ENCODE assay signal across 8 cellular contexts in genomic region chr17:18039535-18040286, GRCh38. TPM values are rescaled to one million over a fixed set of nuclear protein-coding genes. Genes with fewer than 3 reads are reported as not detected.
DNase-seq lines count a peak whose midpoint lies in the region; ATAC-seq, FAIRE-seq and TF ChIP-seq lines count a peak whose summit lies in the region.

No MANE protein-coding gene starts in this region.

- H3K27me3 ChIP-seq in A673 (replicated peaks; ENCODE audit: insufficient read depth, low read depth, low read length, poor library complexity): no peaks in the 10 kb centered on the region
- no peaks in the 10 kb centered on the region for H3K27me3 ChIP-seq in duodenal mucosa (ENCODE audit: control insufficient read depth in 1 of 2, insufficient read depth in 2 of 2, low read length in 2 of 2)
- no peaks in the 10 kb centered on the region for H3K27me3 ChIP-seq in tibial nerve

- intact Hi-C loops in A673 (cut with micrococcal nuclease; ENCODE audit: unreplicated experiment): loop anchor here (5.0 to 10.0 kb wide), 2 partner anchors 545 to 682 kb away; partner anchors contain the start of gene RASD1

- H3K4me1 ChIP-seq in A673 (ENCODE audit: insufficient read depth, low read length, poor library complexity, severe bottlenecking) (no peaks in the 10 kb centered on the region), duodenal mucosa (ENCODE audit: control insufficient read depth in 1 of 2, insufficient read depth in 2 of 2, low read length in 2 of 2) (peaks cover 22 to 26% of the 10 kb centered on the region in 2 donors), tibial nerve (peaks cover 0 to 43% (median 25%) of the 10 kb centered on the region in 4 donors)

- peak overlapping the region; percentile 80 for H3K27ac ChIP-seq in A673 (ENCODE audit: low read depth, low read length, poor library complexity, severe bottlenecking)
- peak overlapping the region; percentile 54 for H3K27ac ChIP-seq in duodenal mucosa (ENCODE audit: low read depth, low read length)
- peak overlapping the region; percentile 63 to 87 (median 82) for H3K27ac ChIP-seq in tibial nerve

- TF ChIP-seq CTCF in A673 (conservative IDR thresholded peaks at IDR 0.05; ENCODE audit: low read depth, low read length): no peak
- no peak for TF ChIP-seq CTCF in mesothelial cell of epicardium (IDR thresholded peaks at IDR 0.05; ENCODE audit: unreplicated experiment)
- TF ChIP-seq CTCF in tibial nerve (IDR thresholded peaks at IDR 0.05): no peak

- H3K9ac ChIP-seq in duodenal mucosa (ENCODE audit: low read depth in 1 of 2, low read length in 2 of 2): peak overlapping the region; percentile 68 to 70

- POLR2A ChIA-PET in A673 (lab: Charles Lee; ENCODE audit: low non-redundant PET): no interaction called here

- no peak for TF ChIP-seq EP300 in tibial nerve (IDR thresholded peaks at IDR 0.05)

- 0% methylated on average over 19 to 22 of the region's 81 CpGs for WGBS in tibial nerve, 2 donors

- no peaks in the 10 kb centered on the region for H3K9me3 Mint-ChIP-seq in mesothelial cell of epicardium

- no TSS peak for BruUV-seq in A673 (replicated peaks; lab: Mats Ljungman, UMichigan)

- H3K4me3 ChIP-seq in A673 (ENCODE audit: low read depth, low read length, poor library complexity, severe bottlenecking): peak overlapping the region; percentile 80
- H3K4me3 ChIP-seq in duodenal mucosa (ENCODE audit: low read depth in 1 of 2, low read length in 2 of 2): peak overlapping the region; percentile 95
- peak overlapping the region; percentile 82 to 94 (median 86) for H3K4me3 ChIP-seq in tibial nerve

- no peaks in the 10 kb centered on the region for H3K36me3 Mint-ChIP-seq in mesothelial cell of epicardium

- peak overlapping the region; percentile 93 for H3K4me3 Mint-ChIP-seq in mesothelial cell of epicardium

- no peak for FAIRE-seq in GM12891 (lab: Jason Lieb, UNC)

- peaks cover 45% of the 10 kb centered on the region for H3K4me1 Mint-ChIP-seq in mesothelial cell of epicardium

- ATAC-seq in HG02870 (IDR thresholded peaks at IDR 0.05; ENCODE audit: unreplicated experiment): peak; percentile 25

- DNase-seq in A673 (ENCODE audit: low spot score) (no peak), GM12891 (ENCODE audit: insufficient read length, low spot score) (peak; percentile 34), RPMI7951 (ENCODE audit: low read depth) (peak; percentile 20), mesothelial cell of epicardium (ENCODE audit: low spot score in 2 of 2, unreplicated experiment in 2 of 2) (no peak), tibial nerve (ENCODE audit: low spot score in 2 of 2) (peak in 1 of 2 donors; percentile 18), cortex of kidney (lab: John Stamatoyannopoulos, UW) (no peak)

- peak overlapping the region; percentile 91 for H3K27ac Mint-ChIP-seq in mesothelial cell of epicardium

- H3K36me3 ChIP-seq in A673 (ENCODE audit: insufficient read depth, low read length, poor library complexity, severe bottlenecking) (no peaks in the 10 kb centered on the region), duodenal mucosa (ENCODE audit: control insufficient read depth in 1 of 2, insufficient read depth in 2 of 2, low read length in 2 of 2) (no peaks in the 10 kb centered on the region), tibial nerve (peaks cover 0 to 4% (median 0%) of the 10 kb centered on the region in 3 donors)

- CTCF ChIA-PET in A673 (lab: Charles Lee): no interaction called here

- TF ChIP-seq POLR2A in GM12891 (IDR thresholded peaks at IDR 0.05; ENCODE audit: low read depth, low read length) (no peak), tibial nerve (IDR thresholded peaks at IDR 0.05) (no peak)

- H3K9me3 ChIP-seq in A673 (ENCODE audit: low read depth, low read length, poor library complexity, severe bottlenecking) (no peaks in the 10 kb centered on the region), duodenal mucosa (ENCODE audit: control insufficient read depth in 1 of 2, low read length in 2 of 2) (no peaks in the 10 kb centered on the region), tibial nerve (no peaks in the 10 kb centered on the region)

- H3K27me3 Mint-ChIP-seq in mesothelial cell of epicardium (ENCODE audit: low read depth): no peaks in the 10 kb centered on the region

TF ChIP-seq in GM12891, 5 proteins besides CTCF, POLR2A, EP300 and RAD21:
- no peak for TF ChIP-seq POLR2AphosphoS5 (IDR thresholded peaks at IDR 0.05; ENCODE audit: low read depth, low read length)
- TF ChIP-seq PAX5 (IDR thresholded peaks at IDR 0.05; ENCODE audit: insufficient read depth, low read length, severe bottlenecking): no peak
- 0 out of 2 replicates have a peak, but pooled peaks have one; percentile 24 for TF ChIP-seq TAF1 (IDR thresholded peaks at IDR 0.05; ENCODE audit: low read depth, low read length)
- TF ChIP-seq SPI1 (IDR thresholded peaks at IDR 0.05; ENCODE audit: low read depth, low read length): no peak
- TF ChIP-seq POU2F2 (IDR thresholded peaks at IDR 0.05; ENCODE audit: low read depth, low read length): no peak

RNA-seq across cellular contexts. Expression of gene GID4, which starts 0.5 kb away (rescaled TPM):
- 14.0 and 16.5 TPM in 2 replicates for total RNA-seq in A673 (2021)
- polyA plus RNA-seq in GM12891 (2012; ENCODE audit: low read depth, missing spikeins): 2.7 TPM
- 4.9 and 6.0 TPM in 2 replicates for total RNA-seq in RPMI7951 (2014; rRNA removed; shearing (Covaris generic))
- 10.8 to 12.2 TPM (median 11.3 TPM) in 3 replicates for total RNA-seq in mesothelial cell of epicardium
- total RNA-seq in tibial nerve: 10 to 100 TPM; 13.2 to 19.4 (median 16.0) TPM

RNA-seq across cellular contexts. Expression of gene ATPAF2, which starts 0.7 kb away (rescaled TPM):
- total RNA-seq in A673 (2021) (30.5 and 33.7 TPM in 2 replicates), mesothelial cell of epicardium (26.8 to 30.9 TPM (median 29.9 TPM) in 3 replicates), tibial nerve (10 to 100 TPM; 24.0 to 43.7 (median 35.5) TPM)
- polyA plus RNA-seq in GM12891 (2012; ENCODE audit: low read depth, missing spikeins): 18.9 TPM
- 13.3 and 14.0 TPM in 2 replicates for total RNA-seq in RPMI7951 (2014; rRNA removed; shearing (Covaris generic))

RNA-seq across cellular contexts. Expression of gene DRG2, which starts 48.0 kb away (rescaled TPM):
- total RNA-seq in A673 (2021) (42.7 and 48.4 TPM in 2 replicates), mesothelial cell of epicardium (48.6 to 51.2 TPM (median 49.1 TPM) in 3 replicates), tibial nerve (10 to 100 TPM; 29.5 to 55.1 (median 43.3) TPM)
- polyA plus RNA-seq in GM12891 (2012; ENCODE audit: low read depth, missing spikeins): 30.3 TPM
- total RNA-seq in RPMI7951 (2014; rRNA removed; shearing (Covaris generic)): 25.7 and 45.5 TPM in 2 replicates

Comparison
In these comparisons a context has a peak if more than half of its experiments do, and no peak if none do; other contexts are left out.
1. DNase-seq: peak in GM12891 (single experiment) and RPMI7951 (single experiment); none in A673 (single experiment), mesothelial cell of epicardium (0 of 2) and cortex of kidney (single experiment).
2. Peak in every context shown above with its lines, with median percentiles within 50 percentile points of each other: H3K27ac ChIP-seq and H3K4me3 ChIP-seq.